ENCODE assay signal across 8 cellular contexts in the genomic region with DNA sequence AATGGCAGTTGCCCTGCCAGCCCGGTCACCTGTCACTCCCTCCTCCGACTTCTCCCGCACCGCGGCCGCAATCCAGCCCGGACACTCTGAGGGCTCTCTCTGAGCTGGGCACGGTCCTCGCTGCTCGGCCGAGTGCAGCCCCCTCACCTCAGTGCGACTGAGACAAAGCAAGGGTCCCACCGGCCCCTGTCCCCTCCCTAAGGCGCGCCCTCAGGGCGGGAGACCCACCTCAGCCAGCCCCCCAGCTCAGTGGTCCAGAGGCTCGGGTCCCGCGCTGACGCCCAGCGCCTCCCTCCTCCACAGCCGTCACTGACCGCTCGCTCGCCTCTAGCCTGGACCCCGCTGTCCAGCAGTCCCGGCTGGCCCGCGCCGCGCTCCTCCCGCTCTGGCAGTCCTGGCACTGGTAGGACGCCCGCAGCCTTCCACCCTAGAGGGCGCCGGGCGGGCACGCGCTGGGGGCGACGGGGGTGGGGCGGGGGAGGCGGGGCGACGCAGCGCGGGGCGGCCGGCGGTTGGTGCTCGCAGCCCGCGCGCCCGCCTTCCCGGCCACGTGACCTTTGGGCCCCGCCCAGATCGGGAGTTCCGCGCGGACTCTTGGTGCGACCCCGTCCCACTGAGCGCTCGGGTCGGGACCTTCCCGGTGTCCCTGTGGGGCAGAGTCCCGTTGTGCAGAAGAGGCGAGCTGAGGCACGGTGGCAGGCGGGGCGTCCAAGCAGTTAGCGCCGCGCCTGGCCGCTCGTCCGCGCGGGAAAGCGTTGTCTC. TPM values are rescaled to one million over a fixed set of nuclear protein-coding genes. Genes with fewer than 3 reads are reported as not detected.
DNase-seq lines count a peak whose midpoint lies in the region; ATAC-seq and TF ChIP-seq lines count a peak whose summit lies in the region.

No MANE protein-coding gene starts in this region.

- no peak overlapping the region for H3K27ac Mint-ChIP-seq in nephron progenitor cell
- peak overlapping the region; percentile 46 for H3K27ac Mint-ChIP-seq in stimulated activated naive CD8-positive, alpha-beta T cell treated with anti-CD3 and anti-CD28 coated beads, Interleukin-15, Interleukin-2, amounts not matched to agents 100 ng/mL and 50 ng/mL, for 24 hours

- POLR2A ChIA-PET in RWPE1 (lab: Yijun Ruan, JAX; ENCODE audit: low non-redundant PET), result interaction anchor here (0.6 to 0.9 kb wide), 2 partner anchors 10 kb away, joined by 4 to 6 read pairs; no protein-coding TSS in a partner anchor

- peaks cover 90% of the 10 kb centered on the region for H3K27me3 Mint-ChIP-seq in nephron progenitor cell (ENCODE audit: low read depth, poor library complexity)
- peaks cover 19% of the 10 kb centered on the region for H3K27me3 Mint-ChIP-seq in stimulated activated naive CD8-positive, alpha-beta T cell treated with anti-CD3 and anti-CD28 coated beads, Interleukin-15, Interleukin-2, amounts not matched to agents 100 ng/mL and 50 ng/mL, for 24 hours

- peak overlapping the region; percentile 79 for H3K27ac ChIP-seq in RWPE1

- no peaks in the 10 kb centered on the region for H3K9me3 Mint-ChIP-seq in nephron progenitor cell
- H3K9me3 Mint-ChIP-seq in stimulated activated naive CD8-positive, alpha-beta T cell treated with anti-CD3 and anti-CD28 coated beads, Interleukin-15, Interleukin-2, amounts not matched to agents 100 ng/mL and 50 ng/mL, for 24 hours, result no peaks in the 10 kb centered on the region

- H3K4me3 Mint-ChIP-seq in nephron progenitor cell, result peak overlapping the region; percentile 83
- H3K4me3 Mint-ChIP-seq in stimulated activated naive CD8-positive, alpha-beta T cell treated with anti-CD3 and anti-CD28 coated beads, Interleukin-15, Interleukin-2, amounts not matched to agents 100 ng/mL and 50 ng/mL, for 24 hours, result peak overlapping the region; percentile 88

- ATAC-seq in GM21529 (IDR thresholded peaks at IDR 0.05; ENCODE audit: unreplicated experiment), result peak; percentile 83

- H3K36me3 Mint-ChIP-seq in nephron progenitor cell (ENCODE audit: low read depth), result no peaks in the 10 kb centered on the region
- H3K36me3 Mint-ChIP-seq in stimulated activated naive CD8-positive, alpha-beta T cell treated with anti-CD3 and anti-CD28 coated beads, Interleukin-15, Interleukin-2, amounts not matched to agents 100 ng/mL and 50 ng/mL, for 24 hours (ENCODE audit: low read depth), result no peaks in the 10 kb centered on the region

- H3K4me1 Mint-ChIP-seq in nephron progenitor cell, result peaks cover 10% of the 10 kb centered on the region
- H3K4me1 Mint-ChIP-seq in stimulated activated naive CD8-positive, alpha-beta T cell treated with anti-CD3 and anti-CD28 coated beads, Interleukin-15, Interleukin-2, amounts not matched to agents 100 ng/mL and 50 ng/mL, for 24 hours (ENCODE audit: low read depth), result peaks cover 9% of the 10 kb centered on the region

- peak overlapping the region; percentile 75 for H3K4me3 ChIP-seq in Jurkat, Clone E6-1 (ENCODE audit: low read length)
- peak overlapping the region; percentile 85 for H3K4me3 ChIP-seq in fibroblast of villous mesenchyme (ENCODE audit: low read depth, low read length)

- CTCF ChIA-PET in RWPE1 (lab: Yijun Ruan, JAX), result interaction anchor here (0.9 kb wide), 1 partner anchor 40 kb away, joined by 3 read pairs; no protein-coding TSS in a partner anchor

- no peak for TF ChIP-seq CTCF in RWPE1 (conservative IDR thresholded peaks at IDR 0.05; ENCODE audit: low read depth)
- TF ChIP-seq CTCF in fibroblast of villous mesenchyme (IDR thresholded peaks at IDR 0.05; ENCODE audit: insufficient read depth, low read depth, low read length), result no peak
- no peak for TF ChIP-seq CTCF in nephron progenitor cell (IDR thresholded peaks at IDR 0.05)

- DNase-seq in D341Med (ENCODE audit: low spot score) (peak; percentile 99), RWPE1 (ENCODE audit: low spot score) (peak; percentile 70), fibroblast of villous mesenchyme (ENCODE audit: low read depth) (peak; percentile 48), nephron progenitor cell (peak; percentile 92)
- DNase-seq in Jurkat, Clone E6-1 (ENCODE audit: low read depth, low spot score), result peak; percentile 42
- peak; percentile 81 for DNase-seq in activated T-helper 9 cell treated with anti-CD3 and anti-CD28 coated beads, Interleukin-2, amount 50 U/mL, for 16 hours (ENCODE audit: low read depth)

RNA-seq across cellular contexts. Expression of gene L3MBTL2, which starts 7.9 kb away (rescaled TPM):
- 29.8 TPM for polyA plus RNA-seq in Jurkat, Clone E6-1 (2012; ENCODE audit: insufficient read depth, insufficient read length)
- total RNA-seq in fibroblast of villous mesenchyme, result 23.2 and 32.0 TPM in 2 replicates

RNA-seq across cellular contexts. Expression of gene CHADL, which starts 43.5 kb away (rescaled TPM):
- polyA plus RNA-seq in Jurkat, Clone E6-1 (2012; ENCODE audit: insufficient read depth, insufficient read length), result not detected
- 0.43 and 0.64 TPM in 2 replicates for total RNA-seq in fibroblast of villous mesenchyme

Comparison
In these comparisons a context has a peak if more than half of its experiments do, and no peak if none do; other contexts are left out.
1. Peak in every context shown above with its lines: DNase-seq, ATAC-seq, H3K4me3 ChIP-seq and H3K27ac ChIP-seq.
2. DNase-seq: peak in every context shown above with its lines; median percentile 99 in D341Med; 92 in nephron progenitor cell; 81 in activated T-helper 9 cell treated with anti-CD3 and anti-CD28 coated beads, Interleukin-2, amount 50 U/mL, for 16 hours; 70 in RWPE1; 48 in fibroblast of villous mesenchyme; 42 in Jurkat, Clone E6-1.